18 cellular contexts compared by ENCODE assay signal in the genomic region with DNA sequence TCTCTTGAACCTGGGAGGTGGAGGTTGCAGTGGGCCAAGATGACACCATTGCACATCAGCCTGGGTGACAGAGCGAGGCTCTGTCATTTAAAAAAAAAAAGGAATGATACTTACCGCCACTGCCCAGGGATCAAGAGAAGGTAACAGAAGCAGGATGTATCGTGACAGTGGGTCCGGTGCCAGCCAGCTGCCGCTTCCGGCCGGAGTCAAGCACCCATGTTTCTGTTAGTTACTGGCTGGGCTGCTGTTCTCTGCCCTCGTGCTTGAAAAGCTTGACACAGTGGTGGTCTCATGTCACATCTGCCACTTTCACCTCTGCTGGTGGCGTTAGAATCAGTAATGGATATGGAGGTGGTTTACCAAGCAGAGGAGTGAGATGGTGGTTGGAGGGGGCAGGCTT. TPM values are rescaled to one million over a fixed set of nuclear protein-coding genes. Genes with fewer than 3 reads are reported as not detected.
DNase-seq lines count a peak whose midpoint lies in the region; ATAC-seq and TF ChIP-seq lines count a peak whose summit lies in the region.
"Had no signal": no experiment of that assay in that cellular context is flagged by ENCODE, and none has a peak within 500 bp of the region (broad histone marks: within the 10 kb centered on the region; RNA-seq: fewer than 3 reads in every experiment).

No MANE protein-coding gene starts in this region.

- H3K9me3 Mint-ChIP-seq in nephron progenitor cell: no peaks in the 10 kb centered on the region
- H3K9me3 Mint-ChIP-seq in stimulated activated memory B cell treated with anti-CD40 and anti-IgM and Interleukin-4, amounts not matched to agents 10 μg/mL and 1 μg/mL and 100 μg/mL, for 72 hours: no peaks in the 10 kb centered on the region
- H3K9me3 Mint-ChIP-seq in type B pancreatic cell: no peaks in the 10 kb centered on the region
- H3K9me3 Mint-ChIP-seq: CD4-positive, alpha-beta memory T cell; H9; IgD-negative memory B cell had no signal

- H3K36me3 ChIP-seq in SJCRH30 (peaks cover 47% of the 10 kb centered on the region), adrenal gland (replicated peaks in 1 of 2) (peaks cover 0 to 73% of the 10 kb centered on the region in 2 donors)

- H3K4me1 Mint-ChIP-seq in nephron progenitor cell: no peaks in the 10 kb centered on the region
- peaks cover 25% of the 10 kb centered on the region for H3K4me1 Mint-ChIP-seq in stimulated activated memory B cell treated with anti-CD40 and anti-IgM and Interleukin-4, amounts not matched to agents 10 μg/mL and 1 μg/mL and 100 μg/mL, for 72 hours
- H3K4me1 Mint-ChIP-seq in type B pancreatic cell (ENCODE audit: unreplicated experiment): no peaks in the 10 kb centered on the region

- H3K4me3 ChIP-seq in SJCRH30 (no peak overlapping the region), adrenal gland (no peak overlapping the region)
- H3K4me3 ChIP-seq: A549 had no signal

- H3K4me3 Mint-ChIP-seq in nephron progenitor cell (no peak overlapping the region), type B pancreatic cell (no peak overlapping the region)
- H3K4me3 Mint-ChIP-seq in stimulated activated memory B cell treated with anti-CD40 and anti-IgM and Interleukin-4, amounts not matched to agents 10 μg/mL and 1 μg/mL and 100 μg/mL, for 72 hours: no peak overlapping the region
- H3K4me3 Mint-ChIP-seq: CD4-positive, alpha-beta memory T cell; H9; IgD-negative memory B cell had no signal

- H3K27me3 ChIP-seq in SJCRH30 (no peaks in the 10 kb centered on the region), adrenal gland (no peaks in the 10 kb centered on the region)

- TF ChIP-seq POLR2A in adrenal gland (IDR thresholded peaks at IDR 0.05): no peak

- no peak for ATAC-seq in Right ventricle myocardium superior (ENCODE audit: poor library complexity)
- no peak for ATAC-seq in Right ventricle myocardium inferior
- ATAC-seq in stimulated activated memory B cell treated with anti-CD40 and anti-IgM and Interleukin-4, amounts not matched to agents 10 μg/mL and 1 μg/mL and 100 μg/mL, for 72 hours: no peak
- ATAC-seq: A549, HepG2 had no signal

- intact Hi-C loops in Right ventricle myocardium superior (cut with DNase I) (no loop called here), Right ventricle myocardium inferior (cut with DNase I) (no loop called here), adrenal gland (cut with DNase I) (no loop called here)

- H3K36me3 Mint-ChIP-seq in nephron progenitor cell (ENCODE audit: low read depth): peaks cover 65% of the 10 kb centered on the region
- H3K36me3 Mint-ChIP-seq in stimulated activated memory B cell treated with anti-CD40 and anti-IgM and Interleukin-4, amounts not matched to agents 10 μg/mL and 1 μg/mL and 100 μg/mL, for 72 hours: peaks cover 61% of the 10 kb centered on the region
- H3K36me3 Mint-ChIP-seq in type B pancreatic cell: peaks cover 44% of the 10 kb centered on the region

- H3K27ac ChIP-seq in SJCRH30 (no peak overlapping the region), adrenal gland (no peak overlapping the region)
- H3K27ac ChIP-seq: 22Rv1, A549, C4-2B had no signal

- DNase-seq in Right ventricle myocardium superior (peak; percentile 3), Right ventricle myocardium inferior (ENCODE audit: missing footprints) (no peak), nephron progenitor cell (no peak), type B pancreatic cell (ENCODE audit: extremely low spot score, unreplicated experiment) (no peak), SJCRH30 (no peak), adrenal gland (no peak)
- DNase-seq: AML-193; CD4-positive, alpha-beta memory T cell; DMS153; DMS79; GDM1; H9 had no signal

- H3K27me3 Mint-ChIP-seq in nephron progenitor cell (ENCODE audit: low read depth, poor library complexity): no peaks in the 10 kb centered on the region
- no peaks in the 10 kb centered on the region for H3K27me3 Mint-ChIP-seq in stimulated activated memory B cell treated with anti-CD40 and anti-IgM and Interleukin-4, amounts not matched to agents 10 μg/mL and 1 μg/mL and 100 μg/mL, for 72 hours
- H3K27me3 Mint-ChIP-seq in type B pancreatic cell: no peaks in the 10 kb centered on the region
- H3K27me3 Mint-ChIP-seq: CD4-positive, alpha-beta memory T cell; IgD-negative memory B cell had no signal

- peak overlapping the region; percentile 78 for H3K27ac Mint-ChIP-seq in nephron progenitor cell
- peak overlapping the region; percentile 32 for H3K27ac Mint-ChIP-seq in stimulated activated memory B cell treated with anti-CD40 and anti-IgM and Interleukin-4, amounts not matched to agents 10 μg/mL and 1 μg/mL and 100 μg/mL, for 72 hours
- H3K27ac Mint-ChIP-seq in type B pancreatic cell: no peak overlapping the region
- H3K27ac Mint-ChIP-seq: H9 had no signal

- TF ChIP-seq CTCF in nephron progenitor cell (IDR thresholded peaks at IDR 0.05): no peak
- no peak for TF ChIP-seq CTCF in type B pancreatic cell (conservative IDR thresholded peaks at IDR 0.05)
- TF ChIP-seq CTCF in adrenal gland (IDR thresholded peaks at IDR 0.05): no peak

- no peaks in the 10 kb centered on the region for H3K9me3 ChIP-seq in SJCRH30 (replicated peaks)
- H3K9me3 ChIP-seq in adrenal gland (replicated peaks in 1 of 3): no peaks in the 10 kb centered on the region
- H3K9me3 ChIP-seq: A549 had no signal

- H3K4me1 ChIP-seq in SJCRH30 (no peaks in the 10 kb centered on the region), adrenal gland (replicated peaks in 1 of 2) (peaks cover 6 to 11% of the 10 kb centered on the region in 2 donors)

- 87 to 95% (median 93%) methylated on average over 9 of the region's 9 CpGs for WGBS in adrenal gland, 4 donors

RNA-seq across cellular contexts. Expression of a gene that starts 21.0 kb away (rescaled TPM):
- total RNA-seq in Right ventricle myocardium superior: 34.0 TPM
- total RNA-seq in Right ventricle myocardium inferior: 36.4 TPM
- 39.0 and 40.4 TPM in 2 replicates for total RNA-seq in type B pancreatic cell (ENCODE audit: low replicate concordance)
- total RNA-seq in SJCRH30 (2014; rRNA removed; shearing (Covaris generic)): 67.1 and 71.6 TPM in 2 replicates
- total RNA-seq in adrenal gland: 10 to 100 TPM; 44.5 to 75.8 (median 64.0) TPM
- polyA plus RNA-seq in adrenal gland: 10 to 100 TPM; 50.3 to 87.4 (median 57.4) TPM

RNA-seq across cellular contexts. Expression of a gene that starts 55.6 kb away (rescaled TPM):
- total RNA-seq in Right ventricle myocardium superior: 33.9 TPM
- total RNA-seq in Right ventricle myocardium inferior: 35.1 TPM
- 34.2 and 44.7 TPM in 2 replicates for total RNA-seq in type B pancreatic cell (ENCODE audit: low replicate concordance)
- total RNA-seq in SJCRH30 (2014; rRNA removed; shearing (Covaris generic)): 23.4 and 23.7 TPM in 2 replicates
- total RNA-seq in adrenal gland: 10 to 100 TPM; 27.7 to 85.5 (median 45.0) TPM
- polyA plus RNA-seq in adrenal gland: 100 to 1,000 TPM in 1 of 3 donors, 10 to 100 TPM in 2; 45.3 to 122 (median 53.3) TPM
